Comparison of ENCODE assay signal across 9 cellular contexts in genomic region chr17:15341385-15341849, GRCh38. TPM values are rescaled to one million over a fixed set of nuclear protein-coding genes. Genes with fewer than 3 reads are reported as not detected.
DNase-seq lines count a peak whose midpoint lies in the region; ATAC-seq and TF ChIP-seq lines count a peak whose summit lies in the region.
"Had no signal": no experiment of that assay in that cellular context is flagged by ENCODE, and none has a peak within 500 bp of the region (broad histone marks: within the 10 kb centered on the region; RNA-seq: fewer than 3 reads in every experiment).

TSS of gene TEKT3 (minus strand) at chr17:15341597. CDS start at chr17:15331585, 10,012 bp downstream.

- H3K27me3 ChIP-seq in right atrium auricular region (no peaks in the 10 kb centered on the region), parathyroid adenoma (ENCODE audit: control insufficient read depth, insufficient read depth, low read length) (no peaks in the 10 kb centered on the region)

- in situ Hi-C loops in astrocyte of the spinal cord (cut with HindIII; ENCODE audit: low sequenced_read_pairs), result no loop called here

- peak within 1 kb of the TSS; percentile 81 for H2AFZ ChIP-seq in parathyroid adenoma

- no peaks in the 10 kb centered on the region for H3K79me2 ChIP-seq in parathyroid adenoma

- DNase-seq in COLO668 (lab: John Stamatoyannopoulos, UW; ENCODE audit: unreplicated experiment), result peak; percentile 11
- peak; percentile 52 for DNase-seq in LoVo (ENCODE audit: low spot score)
- peak; percentile 73 for DNase-seq in astrocyte of the spinal cord (ENCODE audit: low read depth, low spot score)
- DNase-seq in right atrium auricular region (ENCODE audit: low spot score), result peak; percentile 91
- no peak for DNase-seq in NOMO-1 (lab: John Stamatoyannopoulos, UW; ENCODE audit: unreplicated experiment in 2 of 2)
- DNase-seq in GM19240 (ENCODE audit: insufficient read length, low spot score), result no peak

- H3K4me2 ChIP-seq in parathyroid adenoma (ENCODE audit: low read length), result peak within 1 kb of the TSS; percentile 83

- no peak for ATAC-seq in GM21526 (IDR thresholded peaks at IDR 0.05; ENCODE audit: low FRiP score, unreplicated experiment)

- H3K9me3 ChIP-seq in right atrium auricular region (no peaks in the 10 kb centered on the region), parathyroid adenoma (ENCODE audit: control insufficient read depth, low read length) (no peaks in the 10 kb centered on the region)

- H3K36me3 ChIP-seq in right atrium auricular region (no peaks in the 10 kb centered on the region), parathyroid adenoma (ENCODE audit: control insufficient read depth, insufficient read depth, low read length) (no peaks in the 10 kb centered on the region)

- H3K27ac ChIP-seq in right atrium auricular region (no peak within 1 kb of the TSS), parathyroid adenoma (no peak within 1 kb of the TSS)

- TF ChIP-seq CTCF in astrocyte of the spinal cord (IDR thresholded peaks at IDR 0.05; ENCODE audit: low read depth, low read length) (no peak), right atrium auricular region (IDR thresholded peaks at IDR 0.05) (no peak), parathyroid adenoma (IDR thresholded peaks at IDR 0.05) (no peak)

- peak within 1 kb of the TSS; percentile 43 for H3K4me3 ChIP-seq in astrocyte of the spinal cord (ENCODE audit: low read depth, low read length)
- peak within 1 kb of the TSS; percentile 48 to 57 for H3K4me3 ChIP-seq in right atrium auricular region
- H3K4me3 ChIP-seq in parathyroid adenoma (ENCODE audit: low read depth, low read length), result peak within 1 kb of the TSS; percentile 58

- no peak within 1 kb of the TSS for H3K9ac ChIP-seq in parathyroid adenoma

- H3K4me1 ChIP-seq in right atrium auricular region, result peaks cover 0 to 14% of the 10 kb centered on the region in 2 donors
- H3K4me1 ChIP-seq in parathyroid adenoma, result no peaks in the 10 kb centered on the region

RNA-seq across cellular contexts. Expression of gene TEKT3, which starts in this region (rescaled TPM):
- not detected for total RNA-seq in right atrium auricular region
- total RNA-seq: HT1080 had no signal

Comparison
In these comparisons a context has a peak if more than half of its experiments do, and no peak if none do; other contexts are left out.
1. Peak in DNase-seq and H3K4me3 ChIP-seq in right atrium auricular region; RNA of the gene not detected or under 1 TPM.
2. DNase-seq: peak in COLO668 (single experiment), LoVo (single experiment) and astrocyte of the spinal cord (single experiment); none in NOMO-1 (0 of 2) and GM19240 (single experiment).
3. Peak in every context shown above with its lines, with median percentiles within 50 percentile points of each other: H3K4me3 ChIP-seq.